In the genomic region with DNA sequence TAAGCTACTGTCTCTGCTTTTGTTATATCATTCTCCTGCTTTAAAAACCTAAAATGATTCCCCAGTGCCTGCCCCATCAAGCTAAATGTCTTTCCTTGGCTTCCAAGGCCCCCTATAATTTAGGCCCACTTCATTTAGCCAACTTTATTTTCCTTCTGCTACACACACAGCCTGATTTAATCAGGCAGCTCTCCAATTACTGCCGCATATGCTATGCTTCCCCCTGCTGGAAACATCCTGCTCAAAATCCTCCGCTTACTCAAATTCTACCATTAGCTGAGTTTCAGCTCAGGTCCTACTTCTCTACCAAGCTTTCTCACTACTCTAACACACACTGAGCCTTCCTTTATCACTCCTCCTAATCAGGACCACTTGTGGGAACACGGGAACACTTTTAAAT, we compare ENCODE assay signal across 8 cellular contexts. TPM values are rescaled to one million over a fixed set of nuclear protein-coding genes. Genes with fewer than 3 reads are reported as not detected.
DNase-seq lines count a peak whose midpoint lies in the region; ATAC-seq and TF ChIP-seq lines count a peak whose summit lies in the region.

No MANE protein-coding gene starts in this region.

- H3K9me3 ChIP-seq in Peyer's patch: no peaks in the 10 kb centered on the region

- DNase-seq in AG09309 (ENCODE audit: low read depth) (no peak), Peyer's patch (no peak), fibroblast of the aortic adventitia (ENCODE audit: low read depth) (peak; percentile 33)
- no peak for DNase-seq in activated T-cell treated with anti-CD3 and anti-CD28 coated beads, Interleukin-2, amount 50 U/mL, for 4 hours
- DNase-seq in activated CD4-positive, CD25-positive, alpha-beta regulatory T cell treated with anti-CD3 and anti-CD28 coated beads, Interleukin-2, amount 50 U/mL, for 72 hours: no peak

- peaks cover 11% of the 10 kb centered on the region for H3K4me1 Mint-ChIP-seq in stimulated activated memory B cell treated with anti-CD40 and anti-IgM and Interleukin-4, amounts not matched to agents 10 μg/mL and 1 μg/mL and 100 μg/mL, for 72 hours
- H3K4me1 Mint-ChIP-seq in activated T-cell treated with anti-CD3 and anti-CD28 coated beads, Interleukin-2, amount 50 U/mL, for 4 hours (ENCODE audit: low read depth): peaks cover 11% of the 10 kb centered on the region

- TF ChIP-seq CTCF in AG09309 (IDR thresholded peaks at IDR 0.05; ENCODE audit: control insufficient read depth, insufficient read depth, low read depth, low read length, missing control alignments): peak; percentile 59
- peak in 4 of 6 experiments; percentile 9 to 17 (median 10) for TF ChIP-seq CTCF in Peyer's patch (IDR thresholded peaks at IDR 0.05)
- TF ChIP-seq CTCF in fibroblast of the aortic adventitia (IDR thresholded peaks at IDR 0.05; ENCODE audit: insufficient read depth, low read length): peak; percentile 55

- no peaks in the 10 kb centered on the region for H3K27me3 ChIP-seq in Peyer's patch

- ATAC-seq in GM18907 (IDR thresholded peaks at IDR 0.05; ENCODE audit: unreplicated experiment) (peak; percentile 48), HG02884 (IDR thresholded peaks at IDR 0.05; ENCODE audit: unreplicated experiment) (no peak)
- no peak for ATAC-seq in stimulated activated memory B cell treated with anti-CD40 and anti-IgM and Interleukin-4, amounts not matched to agents 10 μg/mL and 1 μg/mL and 100 μg/mL, for 72 hours
- ATAC-seq in activated T-cell treated with anti-CD3 and anti-CD28 coated beads, Interleukin-2, amount 50 U/mL, for 4 hours: no peak

- no peak overlapping the region for H3K4me3 Mint-ChIP-seq in stimulated activated memory B cell treated with anti-CD40 and anti-IgM and Interleukin-4, amounts not matched to agents 10 μg/mL and 1 μg/mL and 100 μg/mL, for 72 hours
- H3K4me3 Mint-ChIP-seq in activated T-cell treated with anti-CD3 and anti-CD28 coated beads, Interleukin-2, amount 50 U/mL, for 4 hours: no peak overlapping the region

- H3K36me3 ChIP-seq in Peyer's patch: peaks cover 0 to 14% (median 0%) of the 10 kb centered on the region in 3 donors

- H3K27ac ChIP-seq in Peyer's patch: no peak overlapping the region

- H3K27me3 Mint-ChIP-seq in stimulated activated memory B cell treated with anti-CD40 and anti-IgM and Interleukin-4, amounts not matched to agents 10 μg/mL and 1 μg/mL and 100 μg/mL, for 72 hours: no peaks in the 10 kb centered on the region
- no peaks in the 10 kb centered on the region for H3K27me3 Mint-ChIP-seq in activated T-cell treated with anti-CD3 and anti-CD28 coated beads, Interleukin-2, amount 50 U/mL, for 4 hours (ENCODE audit: low read depth)

- H3K9me3 Mint-ChIP-seq in stimulated activated memory B cell treated with anti-CD40 and anti-IgM and Interleukin-4, amounts not matched to agents 10 μg/mL and 1 μg/mL and 100 μg/mL, for 72 hours: no peaks in the 10 kb centered on the region
- no peaks in the 10 kb centered on the region for H3K9me3 Mint-ChIP-seq in activated T-cell treated with anti-CD3 and anti-CD28 coated beads, Interleukin-2, amount 50 U/mL, for 4 hours

- H3K4me1 ChIP-seq in Peyer's patch: no peaks in the 10 kb centered on the region

- peak overlapping the region; percentile 66 for H3K27ac Mint-ChIP-seq in stimulated activated memory B cell treated with anti-CD40 and anti-IgM and Interleukin-4, amounts not matched to agents 10 μg/mL and 1 μg/mL and 100 μg/mL, for 72 hours

- H3K36me3 Mint-ChIP-seq in stimulated activated memory B cell treated with anti-CD40 and anti-IgM and Interleukin-4, amounts not matched to agents 10 μg/mL and 1 μg/mL and 100 μg/mL, for 72 hours: peaks cover 20% of the 10 kb centered on the region
- peaks cover 4% of the 10 kb centered on the region for H3K36me3 Mint-ChIP-seq in activated T-cell treated with anti-CD3 and anti-CD28 coated beads, Interleukin-2, amount 50 U/mL, for 4 hours (ENCODE audit: insufficient read depth)

- H3K4me3 ChIP-seq in AG09309 (ENCODE audit: control insufficient read depth, low read depth, low read length) (no peak overlapping the region), Peyer's patch (no peak overlapping the region), fibroblast of the aortic adventitia (ENCODE audit: low read depth, low read length) (no peak overlapping the region)

- TF ChIP-seq POLR2A in Peyer's patch (IDR thresholded peaks at IDR 0.05): no peak

RNA-seq across cellular contexts. Expression of a gene that starts 17.0 kb away (rescaled TPM):
- total RNA-seq in Peyer's patch (100 to 1,000 TPM in 1 of 4 donors, 10 to 100 TPM in 3; 19.8 to 119 (median 65.7) TPM), fibroblast of the aortic adventitia (ENCODE audit: low replicate concordance) (46.8 and 247 TPM in 2 replicates)
- total RNA-seq in activated T-cell treated with anti-CD3 and anti-CD28 coated beads, Interleukin-2, amount 50 U/mL, for 4 hours: 10 to 100 TPM; 31.6 to 37.2 (median 32.4) TPM
